13 cellular contexts compared by ENCODE assay signal in genomic region chr13:99996177-99996705, GRCh38. TPM values are rescaled to one million over a fixed set of nuclear protein-coding genes. Genes with fewer than 3 reads are reported as not detected.
DNase-seq lines count a peak whose midpoint lies in the region; TF ChIP-seq lines count a peak whose summit lies in the region.
"Had no signal": no experiment of that assay in that cellular context is flagged by ENCODE, and none has a peak within 500 bp of the region (broad histone marks: within the 10 kb centered on the region; RNA-seq: fewer than 3 reads in every experiment).

No MANE protein-coding gene starts in this region.

- WGBS in stomach, 5 donors = 12 to 26% (median 21%) methylated on average over 9 of the region's 9 CpGs

- H3K36me3 ChIP-seq in neuron (ENCODE audit: insufficient read depth, low read length) = no peaks in the 10 kb centered on the region
- H3K36me3 ChIP-seq in stomach = no peaks in the 10 kb centered on the region
- H3K36me3 ChIP-seq: Peyer's patch had no signal

- H3K9me3 ChIP-seq in neuron (ENCODE audit: low read length) (peaks cover 1% of the 10 kb centered on the region), stomach (peaks cover 0 to 19% (median 10%) of the 10 kb centered on the region in 4 donors)
- H3K9me3 ChIP-seq: Peyer's patch had no signal

- TF ChIP-seq EP300 in stomach (IDR thresholded peaks at IDR 0.05) = no peak

- no peak overlapping the region for H3K4me3 ChIP-seq in neuron (ENCODE audit: low read length)
- H3K4me3 ChIP-seq in stomach = no peak overlapping the region

- peak overlapping the region; percentile 41 for H2AFZ ChIP-seq in neuron (ENCODE audit: low read depth, low read length)

- DNase-seq in NCI-H2107 treated with DMSO at 0.1 percent for 48 hours (lab: John Stamatoyannopoulos, UW; ENCODE audit: unreplicated experiment) (peak; percentile 99), NCI-H2107 (lab: John Stamatoyannopoulos, UW) (no peak), NCI-H2081 treated with DMSO at 0.1 percent for 48 hours (lab: John Stamatoyannopoulos, UW) (peak; percentile 99), cerebellum (ENCODE audit: low spot score) (peak; percentile 63), stomach (no peak), SK-N-DZ (ENCODE audit: low spot score) (no peak)
- no peak for DNase-seq in stimulated activated CD8-positive, alpha-beta memory T cell treated with anti-CD3 and anti-CD28 coated beads, Interleukin-4, amount 100 ng/mL, for 48 hours
- DNase-seq: ACHN, nucleus accumbens, Peyer's patch had no signal

- TF ChIP-seq CTCF in stomach (IDR thresholded peaks at IDR 0.05) = no peak

- H3K27me3 ChIP-seq in neuron (ENCODE audit: insufficient read depth, low read length) (peaks cover 5% of the 10 kb centered on the region), stomach (peaks cover 42 to 94% (median 79%) of the 10 kb centered on the region in 3 donors)

- H3K27ac ChIP-seq in stomach = no peak overlapping the region
- H3K27ac ChIP-seq: Peyer's patch had no signal

- intact Hi-C loops in stomach (cut with DNase I; ENCODE audit: low total_unique reads) = no loop called here

- peaks cover 40% of the 10 kb centered on the region for H3K4me1 ChIP-seq in neuron (ENCODE audit: insufficient read depth, low read length)
- H3K4me1 ChIP-seq in stomach = peaks cover 0 to 20% (median 8%) of the 10 kb centered on the region in 4 donors

- TF ChIP-seq POLR2A in stomach (IDR thresholded peaks at IDR 0.05) = no peak

RNA-seq across cellular contexts. Expression of gene ZIC2, which starts 14.7 kb away (rescaled TPM):
- total RNA-seq in cerebellum (79.8 TPM), stomach (not detected)
- polyA plus RNA-seq in stomach = not detected
- not detected in 2 replicates for polyA plus RNA-seq in SK-N-DZ (2014; cell fraction: cytosol; rRNA removed)
- not detected in 2 replicates for polyA plus RNA-seq in SK-N-DZ (2014; cell fraction: nucleus; rRNA removed)
- total RNA-seq: fibroblast of villous mesenchyme, Peyer's patch had no signal

RNA-seq across cellular contexts. Expression of gene ZIC5, which starts 24.7 kb away (rescaled TPM):
- total RNA-seq in cerebellum = 33.5 TPM
- not detected for total RNA-seq in stomach
- polyA plus RNA-seq in stomach = not detected
- polyA plus RNA-seq in SK-N-DZ (2014; cell fraction: cytosol; rRNA removed) = 0.01 TPM in 1 of 2 replicates, not detected in the other
- not detected in 2 replicates for polyA plus RNA-seq in SK-N-DZ (2014; cell fraction: nucleus; rRNA removed)
- total RNA-seq: fibroblast of villous mesenchyme, left lobe of liver, Peyer's patch had no signal

Comparison
In these comparisons a context has a peak if more than half of its experiments do, and no peak if none do; other contexts are left out.
1. DNase-seq: peak in NCI-H2107 treated with DMSO at 0.1 percent for 48 hours (single experiment), NCI-H2081 treated with DMSO at 0.1 percent for 48 hours (single experiment) and cerebellum (single experiment); none in NCI-H2107 (single experiment), stomach (single experiment), stimulated activated CD8-positive, alpha-beta memory T cell treated with anti-CD3 and anti-CD28 coated beads, Interleukin-4, amount 100 ng/mL, for 48 hours (single experiment) and SK-N-DZ (single experiment).
2. RNA of gene ZIC2, which starts 14.7 kb away (total RNA-seq): 79.8 TPM in cerebellum (single experiment); not detected in stomach; every median in the first group is over 10 times any median in the second.
3. RNA of gene ZIC5, which starts 24.7 kb away (total RNA-seq): 33.5 TPM in cerebellum (single experiment); not detected in stomach; every median in the first group is over 10 times any median in the second.